In the genomic region with DNA sequence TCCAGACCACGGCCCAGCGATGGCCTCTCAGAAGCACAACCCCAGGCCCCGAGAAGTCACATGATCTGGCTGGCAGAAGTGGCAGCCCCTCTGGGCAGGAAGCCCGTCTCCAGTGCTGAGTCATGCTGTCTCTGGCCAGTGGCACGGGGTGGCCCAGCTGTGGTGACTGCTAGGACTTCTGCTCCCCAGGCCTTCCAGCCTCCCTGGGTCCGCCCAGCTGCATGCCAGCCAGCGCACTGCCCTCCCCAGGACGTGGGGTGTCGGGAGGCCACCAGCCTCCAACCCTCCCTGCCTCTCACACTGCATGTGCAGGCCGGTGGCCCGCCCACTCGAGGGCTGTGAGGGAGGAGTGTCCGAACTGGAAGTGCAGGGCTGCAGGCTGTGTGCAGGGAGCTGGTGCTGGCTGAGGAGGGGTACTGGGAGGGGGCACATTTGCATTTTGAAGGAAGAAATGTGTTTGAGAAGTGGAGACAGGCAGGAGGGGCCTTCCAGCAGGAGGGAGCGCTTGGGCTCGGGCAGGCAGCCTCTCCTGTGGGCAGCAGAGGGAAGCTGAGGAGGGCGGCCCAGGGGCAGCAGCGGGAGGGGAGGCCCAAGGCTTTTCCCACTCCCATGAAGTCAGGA, we compare ENCODE assay signal across 1 cellular context.
TF ChIP-seq lines count a peak whose summit lies in the region.

No MANE protein-coding gene starts in this region.

TF ChIP-seq in liver, 16 proteins besides CTCF, POLR2A, EP300 and RAD21:
- TF ChIP-seq, protein P1, sequence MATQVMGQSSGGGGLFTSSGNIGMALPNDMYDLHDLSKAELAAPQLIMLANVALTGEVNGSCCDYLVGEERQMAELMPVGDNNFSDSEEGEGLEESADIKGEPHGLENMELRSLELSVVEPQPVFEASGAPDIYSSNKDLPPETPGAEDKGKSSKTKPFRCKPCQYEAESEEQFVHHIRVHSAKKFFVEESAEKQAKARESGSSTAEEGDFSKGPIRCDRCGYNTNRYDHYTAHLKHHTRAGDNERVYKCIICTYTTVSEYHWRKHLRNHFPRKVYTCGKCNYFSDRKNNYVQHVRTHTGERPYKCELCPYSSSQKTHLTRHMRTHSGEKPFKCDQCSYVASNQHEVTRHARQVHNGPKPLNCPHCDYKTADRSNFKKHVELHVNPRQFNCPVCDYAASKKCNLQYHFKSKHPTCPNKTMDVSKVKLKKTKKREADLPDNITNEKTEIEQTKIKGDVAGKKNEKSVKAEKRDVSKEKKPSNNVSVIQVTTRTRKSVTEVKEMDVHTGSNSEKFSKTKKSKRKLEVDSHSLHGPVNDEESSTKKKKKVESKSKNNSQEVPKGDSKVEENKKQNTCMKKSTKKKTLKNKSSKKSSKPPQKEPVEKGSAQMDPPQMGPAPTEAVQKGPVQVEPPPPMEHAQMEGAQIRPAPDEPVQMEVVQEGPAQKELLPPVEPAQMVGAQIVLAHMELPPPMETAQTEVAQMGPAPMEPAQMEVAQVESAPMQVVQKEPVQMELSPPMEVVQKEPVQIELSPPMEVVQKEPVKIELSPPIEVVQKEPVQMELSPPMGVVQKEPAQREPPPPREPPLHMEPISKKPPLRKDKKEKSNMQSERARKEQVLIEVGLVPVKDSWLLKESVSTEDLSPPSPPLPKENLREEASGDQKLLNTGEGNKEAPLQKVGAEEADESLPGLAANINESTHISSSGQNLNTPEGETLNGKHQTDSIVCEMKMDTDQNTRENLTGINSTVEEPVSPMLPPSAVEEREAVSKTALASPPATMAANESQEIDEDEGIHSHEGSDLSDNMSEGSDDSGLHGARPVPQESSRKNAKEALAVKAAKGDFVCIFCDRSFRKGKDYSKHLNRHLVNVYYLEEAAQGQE (IDR thresholded peaks at IDR 0.05), result no peak
- TF ChIP-seq FOXA1 (IDR thresholded peaks at IDR 0.05) (no peak), ATF3 (IDR thresholded peaks at IDR 0.05) (no peak), FOXA2 (IDR thresholded peaks at IDR 0.05) (no peak), GABPA (IDR thresholded peaks at IDR 0.05 in 1 of 2, conservative IDR thresholded peaks at IDR 0.05 in 1 of 2) (no peak), YY1 (IDR thresholded peaks at IDR 0.05) (peak; percentile 46), TAF1 (conservative IDR thresholded peaks at IDR 0.05) (no peak), RXRA (IDR thresholded peaks at IDR 0.05) (peak; percentile 58 to 81), HNF4G (IDR thresholded peaks at IDR 0.05) (no peak), NR2F2 (IDR thresholded peaks at IDR 0.05) (no peak), EGR1 (IDR thresholded peaks at IDR 0.05; ENCODE audit: low read depth in 2 of 2) (no peak), SP1 (IDR thresholded peaks at IDR 0.05) (peak; percentile 62), ZBTB33 (IDR thresholded peaks at IDR 0.05) (no peak), MAX (IDR thresholded peaks at IDR 0.05) (no peak), HNF4A (conservative IDR thresholded peaks at IDR 0.05) (peak; percentile 64 to 83), JUND (IDR thresholded peaks at IDR 0.05) (peak; percentile 34 to 38)
